ENCODE assay signal across 4 cellular contexts in the genomic region with DNA sequence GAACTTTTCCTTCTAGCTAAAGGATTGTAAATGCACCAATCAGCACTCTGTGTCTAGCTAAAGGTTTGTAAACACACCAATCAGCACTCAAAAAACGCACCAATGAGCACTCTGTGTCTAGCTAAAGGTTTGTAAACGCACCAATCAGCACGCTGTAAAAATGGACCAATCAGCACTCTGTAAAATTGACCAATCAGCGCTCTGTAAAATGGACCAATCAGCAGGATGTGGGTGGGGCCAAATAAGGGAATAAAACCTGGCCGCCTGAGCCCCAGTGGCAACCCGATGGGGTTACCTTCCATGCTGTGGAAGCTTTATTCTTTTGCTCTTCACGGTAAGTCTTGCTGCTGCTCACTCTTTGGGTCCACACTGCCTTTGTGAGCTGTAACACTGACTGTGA. TPM values are rescaled to one million over a fixed set of nuclear protein-coding genes. Genes with fewer than 3 reads are reported as not detected.
"Had no signal": no experiment of that assay in that cellular context is flagged by ENCODE, and none has a peak within 500 bp of the region (broad histone marks: within the 10 kb centered on the region; RNA-seq: fewer than 3 reads in every experiment).

No MANE protein-coding gene starts in this region.

RNA-seq across cellular contexts. Expression of gene OR8B8, which starts 13.9 kb away (rescaled TPM):
- total RNA-seq: LHCN-M2, M059J, MCF 10A, NCI-H460 had no signal

RNA-seq across cellular contexts. Expression of gene OR8B4, which starts 34.7 kb away (rescaled TPM):
- total RNA-seq: LHCN-M2, M059J, MCF 10A, NCI-H460 had no signal
